Comparison of ENCODE assay signal across 1 cellular context in the genomic region with DNA sequence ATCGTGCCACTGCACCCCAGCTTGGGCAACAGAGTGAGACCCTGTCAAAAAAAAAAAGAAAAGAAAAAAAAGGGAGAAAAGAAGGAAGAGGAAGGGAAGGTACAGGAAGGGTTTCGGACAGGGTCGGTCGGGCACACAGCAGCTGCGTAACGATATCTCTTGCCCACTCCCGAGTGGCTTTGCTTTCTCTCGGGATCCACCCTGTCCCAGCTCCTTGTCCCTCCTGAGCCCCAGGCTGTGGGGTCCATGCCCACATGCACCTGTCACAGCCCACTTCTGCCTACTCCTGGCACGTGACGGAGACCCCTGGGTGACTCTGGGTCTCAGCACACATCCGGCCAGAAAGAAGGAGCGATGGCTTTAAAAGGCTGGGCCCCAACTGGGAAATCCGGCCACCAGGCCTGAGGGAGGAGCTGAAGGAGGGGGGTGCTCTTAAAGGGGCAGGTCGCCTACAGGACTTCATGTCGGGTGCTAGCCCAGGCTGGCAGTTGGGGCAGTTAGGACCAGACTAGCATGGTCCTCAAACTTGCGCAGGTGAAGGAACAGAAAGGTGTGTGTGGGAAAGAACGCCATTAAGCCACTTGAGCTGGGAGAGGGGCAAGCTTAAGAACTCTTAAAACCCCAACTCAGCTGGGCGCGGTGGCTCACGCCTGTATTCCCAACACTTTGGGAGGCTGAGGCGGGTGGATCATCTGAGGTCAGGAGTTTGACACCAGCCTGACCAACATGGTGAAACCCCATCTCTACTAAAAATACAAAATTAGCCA.
TF ChIP-seq lines count a peak whose summit lies in the region.

A gene with protein sequence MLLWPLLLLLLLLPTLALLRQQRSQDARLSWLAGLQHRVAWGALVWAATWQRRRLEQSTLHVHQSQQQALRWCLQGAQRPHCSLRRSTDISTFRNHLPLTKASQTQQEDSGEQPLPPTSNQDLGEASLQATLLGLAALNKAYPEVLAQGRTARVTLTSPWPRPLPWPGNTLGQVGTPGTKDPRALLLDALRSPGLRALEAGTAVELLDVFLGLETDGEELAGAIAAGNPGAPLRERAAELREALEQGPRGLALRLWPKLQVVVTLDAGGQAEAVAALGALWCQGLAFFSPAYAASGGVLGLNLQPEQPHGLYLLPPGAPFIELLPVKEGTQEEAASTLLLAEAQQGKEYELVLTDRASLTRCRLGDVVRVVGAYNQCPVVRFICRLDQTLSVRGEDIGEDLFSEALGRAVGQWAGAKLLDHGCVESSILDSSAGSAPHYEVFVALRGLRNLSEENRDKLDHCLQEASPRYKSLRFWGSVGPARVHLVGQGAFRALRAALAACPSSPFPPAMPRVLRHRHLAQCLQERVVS (minus strand): TSS at position 362 of the 767 bp plus-strand sequence. CDS start 913 bp downstream, outside the sequence.

TF ChIP-seq in HEK293, 187 proteins besides CTCF, POLR2A, EP300 and RAD21 (continued from another document):
- TF ChIP-seq, protein P1, sequence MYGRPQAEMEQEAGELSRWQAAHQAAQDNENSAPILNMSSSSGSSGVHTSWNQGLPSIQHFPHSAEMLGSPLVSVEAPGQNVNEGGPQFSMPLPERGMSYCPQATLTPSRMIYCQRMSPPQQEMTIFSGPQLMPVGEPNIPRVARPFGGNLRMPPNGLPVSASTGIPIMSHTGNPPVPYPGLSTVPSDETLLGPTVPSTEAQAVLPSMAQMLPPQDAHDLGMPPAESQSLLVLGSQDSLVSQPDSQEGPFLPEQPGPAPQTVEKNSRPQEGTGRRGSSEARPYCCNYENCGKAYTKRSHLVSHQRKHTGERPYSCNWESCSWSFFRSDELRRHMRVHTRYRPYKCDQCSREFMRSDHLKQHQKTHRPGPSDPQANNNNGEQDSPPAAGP (tag by site-specific recombination; IDR thresholded peaks at IDR 0.05), result peak; percentile 20; the same call in 1 of the 2 replicates
- TF ChIP-seq ZNF529 (tag by site-specific recombination; IDR thresholded peaks at IDR 0.05; ENCODE audit: insufficient replicate concordance), result no peak
- TF ChIP-seq ZBTB17 (tag by site-specific recombination; IDR thresholded peaks at IDR 0.05), result peak; percentile 83
- TF ChIP-seq ZNF416 (tag by site-specific recombination; IDR thresholded peaks at IDR 0.05), result no peak
- TF ChIP-seq ZSCAN23 (tag by site-specific recombination; IDR thresholded peaks at IDR 0.05), result no peak
- TF ChIP-seq ZNF624 (tag by site-specific recombination; IDR thresholded peaks at IDR 0.05), result no peak
- no peak for TF ChIP-seq OVOL3 (tag by site-specific recombination; IDR thresholded peaks at IDR 0.05)
- TF ChIP-seq, protein P2, sequence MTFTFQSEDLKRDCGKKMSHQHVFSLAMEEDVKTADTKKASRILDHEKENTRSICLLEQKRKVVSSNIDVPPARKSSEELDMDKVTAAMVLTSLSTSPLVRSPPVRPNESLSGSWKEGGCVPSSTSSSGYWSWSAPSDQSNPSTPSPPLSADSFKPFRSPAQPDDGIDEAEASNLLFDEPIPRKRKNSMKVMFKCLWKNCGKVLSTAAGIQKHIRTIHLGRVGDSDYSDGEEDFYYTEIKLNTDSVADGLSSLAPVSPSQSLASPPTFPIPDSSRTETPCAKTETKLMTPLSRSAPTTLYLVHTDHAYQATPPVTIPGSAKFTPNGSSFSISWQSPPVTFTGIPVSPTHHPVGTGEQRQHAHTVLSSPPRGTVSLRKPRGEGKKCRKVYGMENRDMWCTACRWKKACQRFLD (tag by site-specific recombination; IDR thresholded peaks at IDR 0.05), result no peak
- no peak for TF ChIP-seq ZNF202 (tag by site-specific recombination; IDR thresholded peaks at IDR 0.05; ENCODE audit: borderline replicate concordance)
- TF ChIP-seq RBAK (tag by site-specific recombination; IDR thresholded peaks at IDR 0.05), result no peak
- no peak for TF ChIP-seq ZNF560 (tag by site-specific recombination; IDR thresholded peaks at IDR 0.05; ENCODE audit: borderline replicate concordance)
- 0 out of 2 replicates have a peak, but pooled peaks have one; percentile 36 for TF ChIP-seq ZFHX2 (tag by site-specific recombination; conservative IDR thresholded peaks at IDR 0.05)
- no peak for TF ChIP-seq YY2 (tag by site-specific recombination; IDR thresholded peaks at IDR 0.05)
- 0 out of 2 replicates have a peak, but pooled peaks have one; percentile 30 for TF ChIP-seq ZBTB8A (tag by site-specific recombination; IDR thresholded peaks at IDR 0.05)
- TF ChIP-seq GLIS1 (tag by site-specific recombination; IDR thresholded peaks at IDR 0.05), result peak; percentile 40; the same call in 1 of the 2 replicates
- no peak for TF ChIP-seq ZNF292 (tag by site-specific recombination; IDR thresholded peaks at IDR 0.05; ENCODE audit: borderline replicate concordance, low read depth)
